20 cellular contexts compared by ENCODE assay signal in genomic region chr14:99067141-99067920, GRCh38.
DNase-seq lines count a peak whose midpoint lies in the region; ATAC-seq and TF ChIP-seq lines count a peak whose summit lies in the region.
"Had no signal": no experiment of that assay in that cellular context is flagged by ENCODE, and none has a peak within 500 bp of the region (broad histone marks: within the 10 kb centered on the region; RNA-seq: fewer than 3 reads in every experiment).

No MANE protein-coding gene starts in this region.

- H3K36me3 Mint-ChIP-seq in activated CD8-positive, alpha-beta T cell treated with anti-CD3 and anti-CD28 coated beads, Interleukin-2, amount 10 ng/mL, durations not matched to agents 7 days and 5 days (ENCODE audit: low read depth) = no peaks in the 10 kb centered on the region
- no peaks in the 10 kb centered on the region for H3K36me3 Mint-ChIP-seq in activated CD8-positive, alpha-beta T cell treated with anti-CD3 and anti-CD28 coated beads for 36 hours (ENCODE audit: low read depth)
- H3K36me3 Mint-ChIP-seq in naive thymus-derived CD4-positive, alpha-beta T cell = peaks cover 0 to 14% (median 8%) of the 10 kb centered on the region in 5 donors
- H3K36me3 Mint-ChIP-seq in nephron progenitor cell (ENCODE audit: low read depth) = no peaks in the 10 kb centered on the region

- H3K4me3 ChIP-seq in esophagus muscularis mucosa = no peak overlapping the region
- no peak overlapping the region for H3K4me3 ChIP-seq in naive thymus-derived CD4-positive, alpha-beta T cell (ENCODE audit: low read length)
- H3K4me3 ChIP-seq in upper lobe of left lung = no peak overlapping the region
- H3K4me3 ChIP-seq: GM23248, PC-9 had no signal

- POLR2A ChIA-PET in activated CD8-positive, alpha-beta T cell treated with anti-CD3 and anti-CD28 coated beads, Interleukin-2, amount 10 ng/mL, durations not matched to agents 7 days and 5 days (lab: Charles Lee) = no interaction called here
- POLR2A ChIA-PET in activated CD8-positive, alpha-beta T cell treated with anti-CD3 and anti-CD28 coated beads for 36 hours (lab: Charles Lee) = no interaction called here
- POLR2A ChIA-PET in naive thymus-derived CD4-positive, alpha-beta T cell (lab: Charles Lee) = no interaction called here

- no peak overlapping the region for H3K27ac Mint-ChIP-seq in activated CD8-positive, alpha-beta T cell treated with anti-CD3 and anti-CD28 coated beads, Interleukin-2, amount 10 ng/mL, durations not matched to agents 7 days and 5 days
- no peak overlapping the region for H3K27ac Mint-ChIP-seq in activated CD8-positive, alpha-beta T cell treated with anti-CD3 and anti-CD28 coated beads for 36 hours
- H3K27ac Mint-ChIP-seq in naive thymus-derived CD4-positive, alpha-beta T cell = peak overlapping the region in 2 of 9 donors; percentile 72
- no peak overlapping the region for H3K27ac Mint-ChIP-seq in nephron progenitor cell
- H3K27ac Mint-ChIP-seq: CD4-positive, CD25-positive, alpha-beta regulatory T cell had no signal

- TF ChIP-seq CTCF in activated CD8-positive, alpha-beta T cell treated with anti-CD3 and anti-CD28 coated beads for 36 hours (IDR thresholded peaks at IDR 0.05) = no peak
- TF ChIP-seq CTCF in esophagus muscularis mucosa (IDR thresholded peaks at IDR 0.05) = no peak
- TF ChIP-seq CTCF in upper lobe of left lung (IDR thresholded peaks at IDR 0.05) = no peak
- no peak for TF ChIP-seq CTCF in nephron progenitor cell (IDR thresholded peaks at IDR 0.05)

- H3K4me1 ChIP-seq in esophagus muscularis mucosa (no peaks in the 10 kb centered on the region), upper lobe of left lung (no peaks in the 10 kb centered on the region)
- H3K4me1 ChIP-seq in naive thymus-derived CD4-positive, alpha-beta T cell (ENCODE audit: control insufficient read depth in 2 of 2, insufficient read depth in 2 of 2, low read length in 2 of 2) = no peaks in the 10 kb centered on the region
- H3K4me1 ChIP-seq: BE2C had no signal

- H3K27ac ChIP-seq in esophagus muscularis mucosa (replicated peaks in 1 of 4) (no peak overlapping the region), upper lobe of left lung (no peak overlapping the region), substantia nigra (ENCODE audit: low read depth, low read length, poor library complexity, severe bottlenecking) (no peak overlapping the region)
- H3K27ac ChIP-seq in naive thymus-derived CD4-positive, alpha-beta T cell (ENCODE audit: low read depth, low read length) = no peak overlapping the region
- H3K27ac ChIP-seq: 22Rv1, GM23248, KMS-11, PC-9 had no signal

- TF ChIP-seq EP300 in esophagus muscularis mucosa (IDR thresholded peaks at IDR 0.05) (no peak), upper lobe of left lung (IDR thresholded peaks at IDR 0.05) (no peak)

- no peak for TF ChIP-seq POLR2A in esophagus muscularis mucosa (IDR thresholded peaks at IDR 0.05; ENCODE audit: low read depth)
- no peak for TF ChIP-seq POLR2A in upper lobe of left lung (IDR thresholded peaks at IDR 0.05)

- WGBS in esophagus muscularis mucosa = 83% methylated on average over 1 of the region's 2 CpGs
- 100% methylated on average over 2 of the region's 2 CpGs; no CpG with 5 or more reads in 1 of the 2 donors for WGBS in upper lobe of left lung, 2 donors

- H3K4me3 Mint-ChIP-seq in activated CD8-positive, alpha-beta T cell treated with anti-CD3 and anti-CD28 coated beads, Interleukin-2, amount 10 ng/mL, durations not matched to agents 7 days and 5 days = no peak overlapping the region
- no peak overlapping the region for H3K4me3 Mint-ChIP-seq in activated CD8-positive, alpha-beta T cell treated with anti-CD3 and anti-CD28 coated beads for 36 hours
- no peak overlapping the region for H3K4me3 Mint-ChIP-seq in naive thymus-derived CD4-positive, alpha-beta T cell
- no peak overlapping the region for H3K4me3 Mint-ChIP-seq in nephron progenitor cell
- H3K4me3 Mint-ChIP-seq: CD4-positive, CD25-positive, alpha-beta regulatory T cell had no signal

- peaks cover 0 to 5% (median 0%) of the 10 kb centered on the region in 4 donors for H3K27me3 ChIP-seq in esophagus muscularis mucosa
- H3K27me3 ChIP-seq in naive thymus-derived CD4-positive, alpha-beta T cell (ENCODE audit: control insufficient read depth in 2 of 2, insufficient read depth in 2 of 2, low read length in 2 of 2) = no peaks in the 10 kb centered on the region
- H3K27me3 ChIP-seq in upper lobe of left lung = no peaks in the 10 kb centered on the region
- H3K27me3 ChIP-seq: BE2C had no signal

- CTCF ChIA-PET in activated CD8-positive, alpha-beta T cell treated with anti-CD3 and anti-CD28 coated beads, Interleukin-2, amount 10 ng/mL, durations not matched to agents 7 days and 5 days (lab: Charles Lee) = no interaction called here
- CTCF ChIA-PET in activated CD8-positive, alpha-beta T cell treated with anti-CD3 and anti-CD28 coated beads for 36 hours (lab: Charles Lee) = no interaction called here
- CTCF ChIA-PET in naive thymus-derived CD4-positive, alpha-beta T cell (lab: Charles Lee) = no interaction called here

- DNase-seq in activated CD8-positive, alpha-beta T cell treated with anti-CD3 and anti-CD28 coated beads, Interleukin-2, amount 10 ng/mL, durations not matched to agents 7 days and 5 days = peak; percentile 9
- DNase-seq in activated CD8-positive, alpha-beta T cell treated with anti-CD3 and anti-CD28 coated beads for 36 hours = no peak
- DNase-seq in esophagus muscularis mucosa (ENCODE audit: extremely low spot score) = peak; percentile 55
- DNase-seq in naive thymus-derived CD4-positive, alpha-beta T cell = no peak
- DNase-seq in upper lobe of left lung = no peak
- no peak for DNase-seq in T1000 (lab: John Stamatoyannopoulos, UW)
- DNase-seq in substantia nigra (lab: John Stamatoyannopoulos, UW) = no peak
- DNase-seq in nephron progenitor cell = no peak
- DNase-seq: BE2C; CD4-positive, CD25-positive, alpha-beta regulatory T cell; COR-L47; GF-D8; GM23248; NCI-H1417 treated with DMSO at 0.1 percent for 48 hours; NCI-H1930; NCI-H226; NCI-H524; PC-9 had no signal

- intact Hi-C loops in activated CD8-positive, alpha-beta T cell treated with anti-CD3 and anti-CD28 coated beads for 36 hours (cut with micrococcal nuclease) = no loop called here
- intact Hi-C loops in esophagus muscularis mucosa (cut with DNase I) = no loop called here
- intact Hi-C loops in naive thymus-derived CD4-positive, alpha-beta T cell (cut with micrococcal nuclease) = no loop called here

- no peaks in the 10 kb centered on the region for H3K27me3 Mint-ChIP-seq in activated CD8-positive, alpha-beta T cell treated with anti-CD3 and anti-CD28 coated beads, Interleukin-2, amount 10 ng/mL, durations not matched to agents 7 days and 5 days (ENCODE audit: low read depth)
- no peaks in the 10 kb centered on the region for H3K27me3 Mint-ChIP-seq in activated CD8-positive, alpha-beta T cell treated with anti-CD3 and anti-CD28 coated beads for 36 hours
- peaks cover 0 to 2% (median 0%) of the 10 kb centered on the region in 5 donors for H3K27me3 Mint-ChIP-seq in naive thymus-derived CD4-positive, alpha-beta T cell
- H3K27me3 Mint-ChIP-seq in nephron progenitor cell (ENCODE audit: low read depth, poor library complexity) = peaks cover 12% of the 10 kb centered on the region
- H3K27me3 Mint-ChIP-seq: CD4-positive, CD25-positive, alpha-beta regulatory T cell had no signal

- H3K9me3 ChIP-seq in esophagus muscularis mucosa = peaks cover 0 to 15% (median 11%) of the 10 kb centered on the region in 4 donors
- H3K9me3 ChIP-seq in naive thymus-derived CD4-positive, alpha-beta T cell (ENCODE audit: control insufficient read depth in 2 of 3, low read length in 3 of 3) = peaks cover 0 to 4% (median 0%) of the 10 kb centered on the region in 3 experiments
- H3K9me3 ChIP-seq in upper lobe of left lung = peaks cover 0 to 2% (median 0%) of the 10 kb centered on the region in 4 donors
- H3K9me3 ChIP-seq: BE2C had no signal

- peaks cover 9% of the 10 kb centered on the region for H3K9me3 Mint-ChIP-seq in activated CD8-positive, alpha-beta T cell treated with anti-CD3 and anti-CD28 coated beads, Interleukin-2, amount 10 ng/mL, durations not matched to agents 7 days and 5 days (ENCODE audit: insufficient read depth)
- peaks cover 6% of the 10 kb centered on the region for H3K9me3 Mint-ChIP-seq in activated CD8-positive, alpha-beta T cell treated with anti-CD3 and anti-CD28 coated beads for 36 hours
- H3K9me3 Mint-ChIP-seq in naive thymus-derived CD4-positive, alpha-beta T cell = peaks cover 0 to 10% (median 0%) of the 10 kb centered on the region in 11 donors
- peaks cover 27% of the 10 kb centered on the region for H3K9me3 Mint-ChIP-seq in nephron progenitor cell

- peaks cover 10% of the 10 kb centered on the region for H3K4me1 Mint-ChIP-seq in activated CD8-positive, alpha-beta T cell treated with anti-CD3 and anti-CD28 coated beads, Interleukin-2, amount 10 ng/mL, durations not matched to agents 7 days and 5 days (ENCODE audit: low read depth)
- H3K4me1 Mint-ChIP-seq in activated CD8-positive, alpha-beta T cell treated with anti-CD3 and anti-CD28 coated beads for 36 hours (ENCODE audit: low read depth) = peaks cover 6% of the 10 kb centered on the region
- H3K4me1 Mint-ChIP-seq in naive thymus-derived CD4-positive, alpha-beta T cell = peaks cover 0 to 18% (median 4%) of the 10 kb centered on the region in 7 donors
- no peaks in the 10 kb centered on the region for H3K4me1 Mint-ChIP-seq in nephron progenitor cell
- H3K4me1 Mint-ChIP-seq: CD4-positive, CD25-positive, alpha-beta regulatory T cell had no signal

- ATAC-seq in activated CD8-positive, alpha-beta T cell treated with anti-CD3 and anti-CD28 coated beads, Interleukin-2, amount 10 ng/mL, durations not matched to agents 7 days and 5 days = no peak
- no peak for ATAC-seq in activated CD8-positive, alpha-beta T cell treated with anti-CD3 and anti-CD28 coated beads for 36 hours
- peak; percentile 40 for ATAC-seq in naive thymus-derived CD4-positive, alpha-beta T cell
- ATAC-seq in upper lobe of left lung (ENCODE audit: low FRiP score in 2 of 2) = peak; percentile 18 to 29

- H3K36me3 ChIP-seq in esophagus muscularis mucosa (no peaks in the 10 kb centered on the region), upper lobe of left lung (no peaks in the 10 kb centered on the region)
- no peaks in the 10 kb centered on the region for H3K36me3 ChIP-seq in naive thymus-derived CD4-positive, alpha-beta T cell (ENCODE audit: control insufficient read depth in 2 of 3, insufficient read depth in 3 of 3, low read length in 3 of 3)
- H3K36me3 ChIP-seq: BE2C had no signal

Comparison
In these comparisons a context has a peak if more than half of its experiments do, and no peak if none do; other contexts are left out.
1. DNase-seq: peak in activated CD8-positive, alpha-beta T cell treated with anti-CD3 and anti-CD28 coated beads, Interleukin-2, amount 10 ng/mL, durations not matched to agents 7 days and 5 days (single experiment) and esophagus muscularis mucosa (single experiment); none in activated CD8-positive, alpha-beta T cell treated with anti-CD3 and anti-CD28 coated beads for 36 hours (single experiment), naive thymus-derived CD4-positive, alpha-beta T cell (0 of 9), upper lobe of left lung (0 of 2), T1000 (single experiment), substantia nigra (0 of 49) and nephron progenitor cell (single experiment).
2. ATAC-seq: peak in naive thymus-derived CD4-positive, alpha-beta T cell (single experiment) and upper lobe of left lung (2 of 2); none in activated CD8-positive, alpha-beta T cell treated with anti-CD3 and anti-CD28 coated beads, Interleukin-2, amount 10 ng/mL, durations not matched to agents 7 days and 5 days (single experiment) and activated CD8-positive, alpha-beta T cell treated with anti-CD3 and anti-CD28 coated beads for 36 hours (single experiment).